In genomic region chr12:96220902-96221301, GRCh38 we compare ENCODE assay signal across 20 cellular contexts. TPM values are rescaled to one million over a fixed set of nuclear protein-coding genes. Genes with fewer than 3 reads are reported as not detected.
A peak's percentile ranks its signal among the peaks of the same experiment; 100 is the strongest.
DNase-seq lines count a peak whose midpoint lies in the region; ATAC-seq and TF ChIP-seq lines count a peak whose summit lies in the region.
"Had no signal": no experiment of that assay in that cellular context is flagged by ENCODE, and none has a peak within 500 bp of the region (broad histone marks: within the 10 kb centered on the region; RNA-seq: fewer than 3 reads in every experiment).

No MANE protein-coding gene starts in this region.

- TF ChIP-seq POLR2A in heart left ventricle (IDR thresholded peaks at IDR 0.05), result no peak

- H3K23ac ChIP-seq in H9 (ENCODE audit: insufficient read length, low read depth, low read length), result no peak overlapping the region

- no peaks in the 10 kb centered on the region for H3K9me3 ChIP-seq in heart left ventricle
- no peaks in the 10 kb centered on the region for H3K9me3 ChIP-seq in H9 (ENCODE audit: control insufficient read depth, low read depth, low read length)

- H2BK120ac ChIP-seq in H9 (ENCODE audit: low read depth, low read length, poor library complexity, severe bottlenecking), result no peak overlapping the region

- H2AK5ac ChIP-seq in H9 (ENCODE audit: insufficient read length, low read length), result no peak overlapping the region

- peaks cover 76% of the 10 kb centered on the region for H3K4me1 Mint-ChIP-seq in stimulated activated effector memory CD8-positive, alpha-beta T cell treated with anti-CD3 and anti-CD28 coated beads, Interleukin-12 subunit alpha, Interleukin-12 subunit beta, amount 100 ng/mL, for 72 hours
- H3K4me1 Mint-ChIP-seq in H9, result peaks cover 30 to 38% of the 10 kb centered on the region in 2 experiments

- H3K27ac Mint-ChIP-seq in stimulated activated effector memory CD8-positive, alpha-beta T cell treated with anti-CD3 and anti-CD28 coated beads, Interleukin-12 subunit alpha, Interleukin-12 subunit beta, amount 100 ng/mL, for 72 hours, result peak overlapping the region; percentile 29
- H3K27ac Mint-ChIP-seq in H9, result no peak overlapping the region
- H3K27ac Mint-ChIP-seq: activated T-helper 2 cell treated with anti-CD3 and anti-CD28 coated beads, Interferon-gamma antibody, Interleukin-2, Interleukin-4, amounts not matched to agents 10 μg/mL and 5 μg/mL and 100 μg/mL, durations not matched to agents 14 hours and 24 hours and 36 hours had no signal

- ATAC-seq in heart left ventricle (peak; percentile 90 to 96 (median 93)), HG02763 (IDR thresholded peaks at IDR 0.05; ENCODE audit: unreplicated experiment) (no peak), HG03354 (IDR thresholded peaks at IDR 0.05; ENCODE audit: poor library complexity, severe bottlenecking, unreplicated experiment) (no peak)
- ATAC-seq in stimulated activated effector memory CD8-positive, alpha-beta T cell treated with anti-CD3 and anti-CD28 coated beads, Interleukin-12 subunit alpha, Interleukin-12 subunit beta, amount 100 ng/mL, for 72 hours, result no peak
- ATAC-seq: sciatic nerve had no signal

- H4K5ac ChIP-seq in H9 (ENCODE audit: insufficient read length, low read depth, low read length), result no peak overlapping the region

- H3K79me2 ChIP-seq in H9 (ENCODE audit: insufficient read depth, low read length), result no peaks in the 10 kb centered on the region

- H3K27me3 ChIP-seq in heart left ventricle (no peaks in the 10 kb centered on the region), H9 (ENCODE audit: insufficient read depth, low read length) (no peaks in the 10 kb centered on the region)

- no peak overlapping the region for H3K56ac ChIP-seq in H9 (ENCODE audit: insufficient read length, low read depth, low read length)

- H3K9ac ChIP-seq in H9 (ENCODE audit: extremely low read depth, insufficient read length, low read length), result no peak overlapping the region

- no peak overlapping the region for H4K8ac ChIP-seq in H9 (replicated peaks; ENCODE audit: insufficient read length, low read depth, low read length)

- no peaks in the 10 kb centered on the region for H3K9me3 Mint-ChIP-seq in stimulated activated effector memory CD8-positive, alpha-beta T cell treated with anti-CD3 and anti-CD28 coated beads, Interleukin-12 subunit alpha, Interleukin-12 subunit beta, amount 100 ng/mL, for 72 hours
- H3K9me3 Mint-ChIP-seq in H9, result no peaks in the 10 kb centered on the region
- H3K9me3 Mint-ChIP-seq: activated T-helper 2 cell treated with anti-CD3 and anti-CD28 coated beads, Interferon-gamma antibody, Interleukin-2, Interleukin-4, amounts not matched to agents 10 μg/mL and 5 μg/mL and 100 μg/mL, durations not matched to agents 14 hours and 24 hours and 36 hours had no signal

- H3K27ac ChIP-seq in heart left ventricle (peak overlapping the region in 4 of 12 donors; percentile 13 to 64 (median 37)), H9 (ENCODE audit: insufficient read length, low read depth, low read length) (no peak overlapping the region)
- H3K27ac ChIP-seq: 22Rv1 had no signal

- no peak overlapping the region for H3K14ac ChIP-seq in H9 (ENCODE audit: insufficient read depth, low read length)

- no peaks in the 10 kb centered on the region for H3K23me2 ChIP-seq in H9 (ENCODE audit: insufficient read length, low read depth, low read length, poor library complexity, severe bottlenecking)

- no peak overlapping the region for H2BK15ac ChIP-seq in H9 (ENCODE audit: low read depth, low read length)

- DNase-seq in DMS 273 (lab: John Stamatoyannopoulos, UW; ENCODE audit: unreplicated experiment) (peak; percentile 12), DMS 273 treated with DMSO at 0.1 percent for 48 hours (lab: John Stamatoyannopoulos, UW) (no peak), astrocyte of the spinal cord (ENCODE audit: low read depth, low spot score) (peak; percentile 62), heart left ventricle (peak; percentile 66 to 91 (median 77)), H9 (no peak)
- DNase-seq in stimulated activated effector memory CD8-positive, alpha-beta T cell treated with anti-CD3 and anti-CD28 coated beads, Interleukin-12 subunit alpha, Interleukin-12 subunit beta, amount 100 ng/mL, for 72 hours (ENCODE audit: low spot score in 2 of 2), result no peak
- DNase-seq: activated CD4-positive, alpha-beta T cell treated with anti-CD3 and anti-CD28 coated beads, Interleukin-2, amount 50 U/mL, for 4 hours; effector CD8-positive, alpha-beta T cell; hypothalamus; MM.1S; NCI-H2081; NCI-H82; stimulated activated naive CD4-positive, alpha-beta T cell treated with Interleukin-2 at 50 U/mL for 16 hours; T1000 had no signal

- no peak overlapping the region for H2AFZ ChIP-seq in H9 (ENCODE audit: low read length)

- no peak overlapping the region for H3K18ac ChIP-seq in H9 (ENCODE audit: insufficient read length, low read depth, low read length)

- intact Hi-C loops in heart left ventricle (cut with DNase I), result loop anchor here in 2 of 10 donors (2.0 to 5.0 kb wide), 2 partner anchors 14 to 181 kb away; partner anchors contain the start of gene CDK17 (in 1 of the 2)

- 23 to 35% (median 26%) methylated on average over 5 of the region's 5 CpGs for WGBS in heart left ventricle, 4 donors
- WGBS in H9 (ENCODE audit: extremely low coverage, insufficient read length, low lambda C conversion rate), result no CpG with 5 or more reads among the region's 5 CpGs

- TF ChIP-seq CTCF in astrocyte of the spinal cord (IDR thresholded peaks at IDR 0.05; ENCODE audit: low read depth, low read length) (no peak), heart left ventricle (IDR thresholded peaks at IDR 0.05) (no peak), H9 (conservative IDR thresholded peaks at IDR 0.05) (no peak)

- H3K36me3 ChIP-seq in heart left ventricle, result peaks cover 0 to 44% (median 8%) of the 10 kb centered on the region in 9 donors

- in situ Hi-C loops in astrocyte of the spinal cord (cut with HindIII; ENCODE audit: low sequenced_read_pairs), result no loop called here

- no peak overlapping the region for H3K4me3 Mint-ChIP-seq in stimulated activated effector memory CD8-positive, alpha-beta T cell treated with anti-CD3 and anti-CD28 coated beads, Interleukin-12 subunit alpha, Interleukin-12 subunit beta, amount 100 ng/mL, for 72 hours
- no peak overlapping the region for H3K4me3 Mint-ChIP-seq in H9

- H3T11ph ChIP-seq in H9 (ENCODE audit: low read length), result no peak overlapping the region

- H2BK5ac ChIP-seq in H9 (ENCODE audit: insufficient read length, low read length), result no peak overlapping the region

- no peaks in the 10 kb centered on the region for H3K79me1 ChIP-seq in H9 (ENCODE audit: insufficient read depth, low read depth, low read length, poor library complexity, severe bottlenecking)

- no peaks in the 10 kb centered on the region for H3K27me3 Mint-ChIP-seq in H9 (ENCODE audit: low read depth)

- H4K91ac ChIP-seq in H9 (ENCODE audit: insufficient read length, low read depth, low read length), result no peak overlapping the region

- H3K4me3 ChIP-seq in astrocyte of the spinal cord (ENCODE audit: low read depth, low read length) (no peak overlapping the region), heart left ventricle (no peak overlapping the region)
- H3K4me3 ChIP-seq: lung had no signal

- peaks cover 72% of the 10 kb centered on the region for H3K36me3 Mint-ChIP-seq in stimulated activated effector memory CD8-positive, alpha-beta T cell treated with anti-CD3 and anti-CD28 coated beads, Interleukin-12 subunit alpha, Interleukin-12 subunit beta, amount 100 ng/mL, for 72 hours
- H3K36me3 Mint-ChIP-seq in H9 (ENCODE audit: insufficient read depth in 1 of 3, low read depth in 3 of 3), result peaks cover 0 to 2% (median 0%) of the 10 kb centered on the region in 3 experiments; a peak in 2 of 7 replicates

- no peak overlapping the region for H3K4ac ChIP-seq in H9 (ENCODE audit: low read depth, low read length)

- no peak overlapping the region for H2BK12ac ChIP-seq in H9 (ENCODE audit: insufficient read length, low read depth, low read length)

- peaks cover 0 to 87% (median 55%) of the 10 kb centered on the region in 12 donors for H3K4me1 ChIP-seq in heart left ventricle
- no peaks in the 10 kb centered on the region for H3K4me1 ChIP-seq in H9 (ENCODE audit: insufficient read depth, low read length)

- no peaks in the 10 kb centered on the region for H4K20me1 ChIP-seq in H9 (ENCODE audit: control insufficient read depth, insufficient read depth, insufficient read length)

- no peak overlapping the region for H2BK20ac ChIP-seq in H9 (ENCODE audit: low read depth, low read length, poor library complexity, severe bottlenecking)

- no peak overlapping the region for H3K4me2 ChIP-seq in H9 (ENCODE audit: insufficient read depth, insufficient read length, low read length)

RNA-seq across cellular contexts. Expression of gene ELK3, which starts 26.7 kb away (rescaled TPM):
- total RNA-seq in heart left ventricle (10 to 100 TPM; 14.3 to 42.3 (median 18.6) TPM), H9 (2021) (9.4 and 10.1 TPM in 2 replicates)
- polyA plus RNA-seq in heart left ventricle, result 10 to 100 TPM in 1 of 2 donors, 1 to 10 TPM in 1; 5.7 to 20.7 TPM

Comparison
In these comparisons a context has a peak if more than half of its experiments do, and no peak if none do; other contexts are left out.
1. DNase-seq: peak in DMS 273 (single experiment), astrocyte of the spinal cord (single experiment) and heart left ventricle (5 of 5); none in DMS 273 treated with DMSO at 0.1 percent for 48 hours (single experiment), stimulated activated effector memory CD8-positive, alpha-beta T cell treated with anti-CD3 and anti-CD28 coated beads, Interleukin-12 subunit alpha, Interleukin-12 subunit beta, amount 100 ng/mL, for 72 hours (0 of 2) and H9 (single experiment).
2. ATAC-seq: peak in heart left ventricle (4 of 4); none in stimulated activated effector memory CD8-positive, alpha-beta T cell treated with anti-CD3 and anti-CD28 coated beads, Interleukin-12 subunit alpha, Interleukin-12 subunit beta, amount 100 ng/mL, for 72 hours (single experiment), HG02763 (single experiment) and HG03354 (single experiment).